In genomic region chr10:104293781-104294321, GRCh38 we compare ENCODE assay signal across 28 cellular contexts. TPM values are rescaled to one million over a fixed set of nuclear protein-coding genes. Genes with fewer than 3 reads are reported as not detected.
DNase-seq lines count a peak whose midpoint lies in the region; ATAC-seq and TF ChIP-seq lines count a peak whose summit lies in the region.
"Had no signal": no experiment of that assay in that cellular context is flagged by ENCODE, and none has a peak within 500 bp of the region (broad histone marks: within the 10 kb centered on the region; RNA-seq: fewer than 3 reads in every experiment).

No MANE protein-coding gene starts in this region.

- peaks cover 45% of the 10 kb centered on the region for H3K4me1 ChIP-seq in ACC112 (ENCODE audit: control insufficient read depth, insufficient read depth, low read length, unreplicated experiment)
- H3K4me1 ChIP-seq in naive thymus-derived CD4-positive, alpha-beta T cell (ENCODE audit: control insufficient read depth in 2 of 2, insufficient read depth in 2 of 2, low read length in 2 of 2) = peaks cover 0 to 9% of the 10 kb centered on the region in 2 donors

- H3K4me3 Mint-ChIP-seq in activated T-cell treated with anti-CD3 and anti-CD28 coated beads, Interleukin-2, amount 50 U/mL, for 72 hours = no peak overlapping the region
- H3K4me3 Mint-ChIP-seq in progenitor cell of endocrine pancreas (ENCODE audit: low read depth) = no peak overlapping the region
- H3K4me3 Mint-ChIP-seq in naive thymus-derived CD4-positive, alpha-beta T cell = no peak overlapping the region
- H3K4me3 Mint-ChIP-seq: CD14-positive monocyte had no signal

- no peak overlapping the region for H2AFZ ChIP-seq in ACC112 (ENCODE audit: low read length, unreplicated experiment)
- H2AFZ ChIP-seq: PC-9 had no signal

- H3K27ac ChIP-seq in ACC112 (ENCODE audit: low read depth, low read length) (peak overlapping the region; percentile 90), brain microvascular endothelial cell (peak overlapping the region; percentile 75)
- no peak overlapping the region for H3K27ac ChIP-seq in naive thymus-derived CD4-positive, alpha-beta T cell (ENCODE audit: low read depth, low read length)
- H3K27ac ChIP-seq: 22Rv1, PC-9 had no signal

- H3K4me1 Mint-ChIP-seq in activated T-cell treated with anti-CD3 and anti-CD28 coated beads, Interleukin-2, amount 50 U/mL, for 72 hours (ENCODE audit: low read depth) = peaks cover 33% of the 10 kb centered on the region
- H3K4me1 Mint-ChIP-seq in progenitor cell of endocrine pancreas (ENCODE audit: low read depth) = no peaks in the 10 kb centered on the region
- peaks cover 2 to 12% (median 6%) of the 10 kb centered on the region in 7 donors for H3K4me1 Mint-ChIP-seq in naive thymus-derived CD4-positive, alpha-beta T cell

- TF ChIP-seq CTCF in brain microvascular endothelial cell (IDR thresholded peaks at IDR 0.05; ENCODE audit: low read depth, low read length, missing control alignments) (no peak), progenitor cell of endocrine pancreas (IDR thresholded peaks at IDR 0.05; ENCODE audit: unreplicated experiment) (no peak)

- intact Hi-C loops in naive thymus-derived CD4-positive, alpha-beta T cell (cut with micrococcal nuclease) = loop anchor here in 1 of 2 donors (10.0 kb wide), 1 partner anchor 321 kb away; no protein-coding TSS in a partner anchor

- no peaks in the 10 kb centered on the region for H3K79me2 ChIP-seq in ACC112 (ENCODE audit: control insufficient read depth, insufficient read depth, low read length, unreplicated experiment)

- H3K9me3 ChIP-seq in naive thymus-derived CD4-positive, alpha-beta T cell (ENCODE audit: control insufficient read depth in 2 of 3, low read length in 3 of 3) = no peaks in the 10 kb centered on the region
- H3K9me3 ChIP-seq: BE2C, MG63, SK-N-SH had no signal

- in situ Hi-C loops in brain microvascular endothelial cell (cut with HindIII; ENCODE audit: low pct_ligation_motif_present, low sequenced_read_pairs) = no loop called here

- POLR2A ChIA-PET in naive thymus-derived CD4-positive, alpha-beta T cell (lab: Charles Lee) = interaction anchor here (0.7 to 2.0 kb wide), 4 partner anchors 12 to 53 kb away, joined by 3 to 5 read pairs (median 4); partner anchors contain the start of gene ITPRIP

- ATAC-seq in activated T-cell treated with anti-CD3 and anti-CD28 coated beads, Interleukin-2, amount 50 U/mL, for 72 hours (replicated peaks in 1 of 2) = no peak
- peak; percentile 30 for ATAC-seq in left lobe of liver
- ATAC-seq in naive thymus-derived CD4-positive, alpha-beta T cell = no peak

- peaks cover 20% of the 10 kb centered on the region for H3K27me3 Mint-ChIP-seq in activated T-cell treated with anti-CD3 and anti-CD28 coated beads, Interleukin-2, amount 50 U/mL, for 72 hours (ENCODE audit: low read depth)
- peaks cover 14% of the 10 kb centered on the region for H3K27me3 Mint-ChIP-seq in progenitor cell of endocrine pancreas
- peaks cover 0 to 28% (median 4%) of the 10 kb centered on the region in 5 donors for H3K27me3 Mint-ChIP-seq in naive thymus-derived CD4-positive, alpha-beta T cell

- H3K36me3 Mint-ChIP-seq in activated T-cell treated with anti-CD3 and anti-CD28 coated beads, Interleukin-2, amount 50 U/mL, for 72 hours (ENCODE audit: insufficient read depth in 2 of 2) = no peaks in the 10 kb centered on the region
- H3K36me3 Mint-ChIP-seq in progenitor cell of endocrine pancreas (ENCODE audit: insufficient read depth) = no peaks in the 10 kb centered on the region
- no peaks in the 10 kb centered on the region for H3K36me3 Mint-ChIP-seq in naive thymus-derived CD4-positive, alpha-beta T cell
- H3K36me3 Mint-ChIP-seq: CD14-positive monocyte had no signal

- no peaks in the 10 kb centered on the region for H3K9me3 Mint-ChIP-seq in activated T-cell treated with anti-CD3 and anti-CD28 coated beads, Interleukin-2, amount 50 U/mL, for 72 hours
- no peaks in the 10 kb centered on the region for H3K9me3 Mint-ChIP-seq in progenitor cell of endocrine pancreas (ENCODE audit: low read depth)
- H3K9me3 Mint-ChIP-seq in naive thymus-derived CD4-positive, alpha-beta T cell = no peaks in the 10 kb centered on the region
- H3K9me3 Mint-ChIP-seq: CD14-positive monocyte had no signal

- H3K27ac Mint-ChIP-seq in activated T-cell treated with anti-CD3 and anti-CD28 coated beads, Interleukin-2, amount 50 U/mL, for 72 hours = peak overlapping the region; percentile 32
- no peak overlapping the region for H3K27ac Mint-ChIP-seq in progenitor cell of endocrine pancreas
- no peak overlapping the region for H3K27ac Mint-ChIP-seq in naive thymus-derived CD4-positive, alpha-beta T cell

- H3K4me3 ChIP-seq in ACC112 (ENCODE audit: low read depth, low read length) = no peak overlapping the region
- no peak overlapping the region for H3K4me3 ChIP-seq in brain microvascular endothelial cell (ENCODE audit: low read depth, low read length)
- H3K4me3 ChIP-seq in naive thymus-derived CD4-positive, alpha-beta T cell (ENCODE audit: low read length) = no peak overlapping the region
- H3K4me3 ChIP-seq: MG63, PC-9 had no signal

- CTCF ChIA-PET in naive thymus-derived CD4-positive, alpha-beta T cell (lab: Charles Lee) = interaction anchor here (1.0 to 8.7 kb wide), 4 partner anchors 12 to 56 kb away, joined by 4 to 220 read pairs (median 80); partner anchors contain the start of gene CFAP58

- H3K36me3 ChIP-seq in ACC112 (ENCODE audit: insufficient read depth, low read length) = no peaks in the 10 kb centered on the region
- H3K36me3 ChIP-seq in brain microvascular endothelial cell (replicated peaks) = no peaks in the 10 kb centered on the region
- no peaks in the 10 kb centered on the region for H3K36me3 ChIP-seq in naive thymus-derived CD4-positive, alpha-beta T cell (ENCODE audit: control insufficient read depth in 2 of 3, insufficient read depth in 3 of 3, low read length in 3 of 3)
- H3K36me3 ChIP-seq: BE2C, MG63 had no signal

- DNase-seq in activated T-cell treated with anti-CD3 and anti-CD28 coated beads, Interleukin-2, amount 50 U/mL, for 72 hours = no peak
- DNase-seq in activated T-cell treated with anti-CD3 and anti-CD28 coated beads, Interleukin-2, amount 50 U/mL, for 48 hours = no peak
- DNase-seq in brain microvascular endothelial cell (no peak), left lobe of liver (ENCODE audit: low spot score) (no peak), progenitor cell of endocrine pancreas (ENCODE audit: low spot score, unreplicated experiment) (no peak), DMS114 treated with DMSO at 0.1 percent for 48 hours (lab: John Stamatoyannopoulos, UW; ENCODE audit: unreplicated experiment) (no peak)
- no peak for DNase-seq in naive thymus-derived CD4-positive, alpha-beta T cell
- DNase-seq: ACHN; BE2C; Calu3; DMS153; DND-41; KBM-7; MG63; NCI-H1105 treated with DMSO at 0.1 percent for 48 hours; NCI-H146; NCI-H1930; NCI-H2107; NCI-H446; NCI-H526; NCI-H82; NK-92 treated with Interleukin-12 subunit alpha and Interleukin-12 subunit beta, amount 100 ng/mL, for 24 hours; PC-9; SIG-M5; SK-N-SH had no signal

- H3K27me3 ChIP-seq in ACC112 (ENCODE audit: insufficient read depth, low read length) (no peaks in the 10 kb centered on the region), brain microvascular endothelial cell (replicated peaks) (no peaks in the 10 kb centered on the region)
- H3K27me3 ChIP-seq in naive thymus-derived CD4-positive, alpha-beta T cell (ENCODE audit: control insufficient read depth in 2 of 2, insufficient read depth in 2 of 2, low read length in 2 of 2) = peaks cover 0 to 5% of the 10 kb centered on the region in 2 donors
- H3K27me3 ChIP-seq: MG63 had no signal

RNA-seq across cellular contexts. Expression of gene GSTO2, which starts 24.9 kb away (rescaled TPM):
- 1 to 10 TPM; 6.8 to 9.5 TPM for total RNA-seq in activated T-cell treated with anti-CD3 and anti-CD28 coated beads, Interleukin-2, amount 50 U/mL, for 72 hours
- total RNA-seq in left lobe of liver (2.9 TPM), progenitor cell of endocrine pancreas (9.6 and 9.8 TPM in 2 replicates)
- total RNA-seq in naive thymus-derived CD4-positive, alpha-beta T cell = 1 to 10 TPM; 1.1 to 2.5 (median 1.4) TPM
- polyA plus RNA-seq in naive thymus-derived CD4-positive, alpha-beta T cell = 1 to 10 TPM; 1.0 to 1.3 TPM

RNA-seq across cellular contexts. Expression of gene GSTO1, which starts 39.2 kb away (rescaled TPM):
- 100 to 1,000 TPM; 113 to 117 TPM for total RNA-seq in activated T-cell treated with anti-CD3 and anti-CD28 coated beads, Interleukin-2, amount 50 U/mL, for 72 hours
- total RNA-seq in left lobe of liver (194 TPM), progenitor cell of endocrine pancreas (107 and 127 TPM in 2 replicates)
- 100 to 1,000 TPM in 1 of 5 experiments, 10 to 100 TPM in 4; 28.1 to 129 (median 49.1) TPM for total RNA-seq in naive thymus-derived CD4-positive, alpha-beta T cell
- 100 to 1,000 TPM; 116 to 141 TPM for polyA plus RNA-seq in naive thymus-derived CD4-positive, alpha-beta T cell

RNA-seq across cellular contexts. Expression of gene ITPRIP, which starts 44.4 kb away (rescaled TPM):
- total RNA-seq in activated T-cell treated with anti-CD3 and anti-CD28 coated beads, Interleukin-2, amount 50 U/mL, for 72 hours = 10 to 100 TPM; 27.8 to 29.7 TPM
- total RNA-seq in left lobe of liver (4.5 TPM), progenitor cell of endocrine pancreas (6.1 and 7.0 TPM in 2 replicates)
- total RNA-seq in naive thymus-derived CD4-positive, alpha-beta T cell = 100 to 1,000 TPM in 1 of 5 experiments, 10 to 100 TPM in 4; 20.0 to 129 (median 27.8) TPM
- polyA plus RNA-seq in naive thymus-derived CD4-positive, alpha-beta T cell = 10 to 100 TPM; 17.8 to 18.0 TPM

RNA-seq across cellular contexts. Expression of gene CFAP58, which starts 59.8 kb away (rescaled TPM):
- 1 to 10 TPM in 1 of 2 donors, under 1 TPM in 1; 0.72 to 1.1 TPM for total RNA-seq in activated T-cell treated with anti-CD3 and anti-CD28 coated beads, Interleukin-2, amount 50 U/mL, for 72 hours
- total RNA-seq in left lobe of liver = 0.15 TPM
- total RNA-seq in progenitor cell of endocrine pancreas = 0.24 and 0.29 TPM in 2 replicates
- under 1 TPM in 1 of 5 experiments, not detected in 4; 0.17 TPM for total RNA-seq in naive thymus-derived CD4-positive, alpha-beta T cell
- not detected for polyA plus RNA-seq in naive thymus-derived CD4-positive, alpha-beta T cell
- total RNA-seq: Calu3 had no signal
- polyA plus RNA-seq: CD14-positive monocyte had no signal
